ENCODE assay signal across 1 cellular context in genomic region chr2:62706721-62707516, GRCh38.
TF ChIP-seq lines count a peak whose summit lies in the region.

No MANE protein-coding gene starts in this region.

TF ChIP-seq in HepG2, 621 proteins besides CTCF, POLR2A, EP300 and RAD21 (continued from another document and continues in another):
- TF ChIP-seq ZNF496 (CRISPR knock-in tag; IDR thresholded peaks at IDR 0.05; ENCODE audit: insufficient replicate concordance): no peak
- no peak for TF ChIP-seq ZNF407 (CRISPR knock-in tag; IDR thresholded peaks at IDR 0.05; ENCODE audit: not compliant biosample characterization)
- peak; percentile 34; the same call in 1 of the 2 replicates for TF ChIP-seq ZNF44 (CRISPR knock-in tag; IDR thresholded peaks at IDR 0.05)
- peak; percentile 38; the same call in 1 of the 2 replicates for TF ChIP-seq GLI4 (CRISPR knock-in tag; IDR thresholded peaks at IDR 0.05; ENCODE audit: borderline replicate concordance)
- peak; percentile 14; the same call in 1 of the 2 replicates for TF ChIP-seq ZNF331 (CRISPR knock-in tag; IDR thresholded peaks at IDR 0.05)
- peak; percentile 63 for TF ChIP-seq HOXA3 (CRISPR knock-in tag; IDR thresholded peaks at IDR 0.05)
- no peak for TF ChIP-seq ZNF609 (CRISPR knock-in tag; IDR thresholded peaks at IDR 0.05; ENCODE audit: borderline replicate concordance)
- no peak for TF ChIP-seq ZEB1 (IDR thresholded peaks at IDR 0.05; ENCODE audit: insufficient replicate concordance, low read depth)
- no peak for TF ChIP-seq MTERF4 (CRISPR knock-in tag; IDR thresholded peaks at IDR 0.05)
- TF ChIP-seq PPARG (CRISPR knock-in tag; conservative IDR thresholded peaks at IDR 0.05): no peak
- no peak for TF ChIP-seq PRPF4 (IDR thresholded peaks at IDR 0.05; ENCODE audit: low read depth, low read length, poor library complexity, severe bottlenecking)
- TF ChIP-seq ZNF629 (CRISPR knock-in tag; conservative IDR thresholded peaks at IDR 0.05): no peak
- no peak for TF ChIP-seq ZNF263 (CRISPR knock-in tag; IDR thresholded peaks at IDR 0.05)
- TF ChIP-seq ZNF414 (CRISPR knock-in tag; IDR thresholded peaks at IDR 0.05): no peak; the same call in 1 of the 2 replicates
- TF ChIP-seq ZNF761 (CRISPR knock-in tag; conservative IDR thresholded peaks at IDR 0.05): no peak
- no peak for TF ChIP-seq NFYC (CRISPR knock-in tag; IDR thresholded peaks at IDR 0.05)
- TF ChIP-seq ZBTB4 (CRISPR knock-in tag; IDR thresholded peaks at IDR 0.05; ENCODE audit: borderline replicate concordance): no peak
- TF ChIP-seq ZC3H13 (CRISPR knock-in tag; IDR thresholded peaks at IDR 0.05): 0 out of 2 replicates have a peak, but pooled peaks have one; percentile 25
- 0 out of 2 replicates have a peak, but pooled peaks have one; percentile 59 for TF ChIP-seq ZMAT3 (CRISPR knock-in tag; conservative IDR thresholded peaks at IDR 0.05)
- TF ChIP-seq ZNF674 (CRISPR knock-in tag; IDR thresholded peaks at IDR 0.05; ENCODE audit: low read depth): no peak
- TF ChIP-seq HNRNPH1 (optimal IDR thresholded peaks at IDR 0.05; ENCODE audit: low read depth, low read length): no peak
- no peak for TF ChIP-seq HES4 (CRISPR knock-in tag; IDR thresholded peaks at IDR 0.05; ENCODE audit: borderline replicate concordance)
- TF ChIP-seq NFE2L2 (IDR thresholded peaks at IDR 0.05; ENCODE audit: low read length): no peak
- TF ChIP-seq ZNF605 (CRISPR knock-in tag; IDR thresholded peaks at IDR 0.05): peak; percentile 71; the same call in 1 of the 2 replicates
- no peak for TF ChIP-seq ZNF724P (CRISPR knock-in tag; IDR thresholded peaks at IDR 0.05; ENCODE audit: borderline replicate concordance)
- TF ChIP-seq NFE2L1 (CRISPR knock-in tag; IDR thresholded peaks at IDR 0.05; ENCODE audit: borderline replicate concordance): no peak
- TF ChIP-seq FUBP1 (CRISPR knock-in tag; IDR thresholded peaks at IDR 0.05; ENCODE audit: borderline replicate concordance): no peak
- no peak for TF ChIP-seq BHLHE40 (IDR thresholded peaks at IDR 0.05; ENCODE audit: low read length)
- no peak for TF ChIP-seq HNRNPK (IDR thresholded peaks at IDR 0.05; ENCODE audit: low read depth, low read length, poor library complexity, severe bottlenecking)
- TF ChIP-seq ZFP1 (CRISPR knock-in tag; IDR thresholded peaks at IDR 0.05): no peak
- no peak for TF ChIP-seq ZFP37 (CRISPR knock-in tag; IDR thresholded peaks at IDR 0.05; ENCODE audit: borderline replicate concordance)
- TF ChIP-seq ZUFSP (CRISPR knock-in tag; IDR thresholded peaks at IDR 0.05; ENCODE audit: borderline replicate concordance): no peak
- TF ChIP-seq SATB2 (CRISPR knock-in tag; IDR thresholded peaks at IDR 0.05): no peak
- no peak for TF ChIP-seq ZNF792 (CRISPR knock-in tag; IDR thresholded peaks at IDR 0.05)
